17 cellular contexts compared by ENCODE assay signal in genomic region chr10:58647366-58647765, GRCh38.
DNase-seq lines count a peak whose midpoint lies in the region; ATAC-seq and TF ChIP-seq lines count a peak whose summit lies in the region.
"Had no signal": no experiment of that assay in that cellular context is flagged by ENCODE, and none has a peak within 500 bp of the region (broad histone marks: within the 10 kb centered on the region; RNA-seq: fewer than 3 reads in every experiment).

No MANE protein-coding gene starts in this region.

- H3K9ac ChIP-seq in mammary epithelial cell (ENCODE audit: insufficient read depth, low read length), result peak overlapping the region; percentile 20
- peak overlapping the region; percentile 28 for H3K9ac ChIP-seq in adipocyte (ENCODE audit: low read length)

- peaks cover 8% of the 10 kb centered on the region for H3K36me3 Mint-ChIP-seq in MCF 10A (ENCODE audit: insufficient read depth, unreplicated experiment)
- no peaks in the 10 kb centered on the region for H3K36me3 Mint-ChIP-seq in activated T-cell treated with anti-CD3 and anti-CD28 coated beads, Interleukin-2, amount 50 U/mL, for 72 hours (ENCODE audit: insufficient read depth in 2 of 2)
- H3K36me3 Mint-ChIP-seq: CD4-positive, alpha-beta memory T cell had no signal

- ATAC-seq in left lung (peak; percentile 8), sciatic nerve (no peak)
- no peak for ATAC-seq in activated T-cell treated with anti-CD3 and anti-CD28 coated beads, Interleukin-2, amount 50 U/mL, for 72 hours (replicated peaks in 1 of 2)

- H3K27ac ChIP-seq in mammary epithelial cell (ENCODE audit: insufficient read depth, low read depth, low read length), result peak overlapping the region; percentile 61
- no peak overlapping the region for H3K27ac ChIP-seq in left lung
- no peak overlapping the region for H3K27ac ChIP-seq in substantia nigra (ENCODE audit: low read depth, low read length, poor library complexity, severe bottlenecking)
- H3K27ac ChIP-seq: 22Rv1, SJSA1 had no signal

- no peaks in the 10 kb centered on the region for H3K9me3 ChIP-seq in mammary epithelial cell (replicated peaks; ENCODE audit: insufficient read depth, low read length)
- H3K9me3 ChIP-seq in adipocyte (ENCODE audit: control insufficient read depth, low read length), result no peaks in the 10 kb centered on the region
- H3K9me3 ChIP-seq in left lung, result no peaks in the 10 kb centered on the region
- H3K9me3 ChIP-seq: SJSA1 had no signal

- POLR2A ChIA-PET in MCF 10A (lab: Yijun Ruan, JAX), result interaction anchor here (0.5 to 1.8 kb wide), 6 partner anchors 10 to 1349 kb away, joined by 3 to 5 read pairs (median 3); no protein-coding TSS in a partner anchor

- peaks cover 42% of the 10 kb centered on the region for H3K4me1 ChIP-seq in mammary epithelial cell (ENCODE audit: insufficient read depth, low read length)
- peaks cover 85% of the 10 kb centered on the region for H3K4me1 ChIP-seq in adipocyte (ENCODE audit: control insufficient read depth, insufficient read depth, low read length)
- H3K4me1 ChIP-seq in left lung, result peaks cover 0 to 21% of the 10 kb centered on the region in 2 donors

- BruUV-seq in mammary epithelial cell (replicated peaks; lab: Mats Ljungman, UMichigan) (no TSS peak), MCF 10A (replicated peaks; lab: Mats Ljungman, UMichigan) (no TSS peak)

- H3K27ac Mint-ChIP-seq in MCF 10A (ENCODE audit: low read depth, unreplicated experiment), result no peak overlapping the region
- no peak overlapping the region for H3K27ac Mint-ChIP-seq in activated T-cell treated with anti-CD3 and anti-CD28 coated beads, Interleukin-2, amount 50 U/mL, for 72 hours
- H3K27ac Mint-ChIP-seq: CD4-positive, alpha-beta memory T cell; H9 had no signal

- H3K36me3 ChIP-seq in mammary epithelial cell (ENCODE audit: insufficient read depth, low read length) (no peaks in the 10 kb centered on the region), adipocyte (ENCODE audit: control insufficient read depth, insufficient read depth, low read length, severe bottlenecking) (peaks cover 5% of the 10 kb centered on the region), left lung (no peaks in the 10 kb centered on the region)
- H3K36me3 ChIP-seq: SJSA1 had no signal

- H3K4me2 ChIP-seq in mammary epithelial cell (ENCODE audit: insufficient read depth, low read depth, low read length), result peak overlapping the region; percentile 70

- no peak overlapping the region for H2AFZ ChIP-seq in mammary epithelial cell (ENCODE audit: low read depth, low read length)

- CTCF ChIA-PET in mammary epithelial cell (lab: Charles Lee; ENCODE audit: low non-redundant PET), result no interaction called here
- CTCF ChIA-PET in MCF 10A (lab: Yijun Ruan, JAX), result interaction anchor here (0.6 to 1.4 kb wide), 3 partner anchors 14 to 212 kb away, joined by 3 to 7 read pairs (median 6); no protein-coding TSS in a partner anchor

- H3K4me3 ChIP-seq in mammary epithelial cell (replicated peaks in 1 of 3; ENCODE audit: insufficient read depth in 1 of 3, low read depth in 2 of 3, low read length in 3 of 3) (no peak overlapping the region), adipocyte (ENCODE audit: low read length) (no peak overlapping the region), left lung (no peak overlapping the region)
- H3K4me3 ChIP-seq: SJSA1 had no signal

- no peaks in the 10 kb centered on the region for H4K20me1 ChIP-seq in mammary epithelial cell (ENCODE audit: insufficient read depth, low read length)

- TF ChIP-seq CTCF in mammary epithelial cell (conservative IDR thresholded peaks at IDR 0.05 in 1 of 2, IDR thresholded peaks at IDR 0.05 in 1 of 2; ENCODE audit: extremely low read depth in 1 of 2, insufficient read depth in 1 of 2, low read depth in 1 of 2, low read length in 2 of 2), result no peak
- no peak for TF ChIP-seq CTCF in MCF 10A (IDR thresholded peaks at IDR 0.05; ENCODE audit: unreplicated experiment)
- TF ChIP-seq CTCF in left lung (IDR thresholded peaks at IDR 0.05), result no peak

- WGBS in mammary epithelial cell (ENCODE audit: low coverage, missing lambda C conversion rate), result 20% methylated on average over 2 of the region's 2 CpGs

- H3K4me1 Mint-ChIP-seq in MCF 10A (ENCODE audit: insufficient read depth, unreplicated experiment), result peaks cover 55% of the 10 kb centered on the region
- no peaks in the 10 kb centered on the region for H3K4me1 Mint-ChIP-seq in activated T-cell treated with anti-CD3 and anti-CD28 coated beads, Interleukin-2, amount 50 U/mL, for 72 hours (ENCODE audit: low read depth)
- H3K4me1 Mint-ChIP-seq: CD4-positive, alpha-beta memory T cell had no signal

- H3K9me3 Mint-ChIP-seq in MCF 10A (ENCODE audit: unreplicated experiment), result no peaks in the 10 kb centered on the region
- H3K9me3 Mint-ChIP-seq in activated T-cell treated with anti-CD3 and anti-CD28 coated beads, Interleukin-2, amount 50 U/mL, for 72 hours, result no peaks in the 10 kb centered on the region
- H3K9me3 Mint-ChIP-seq: CD4-positive, alpha-beta memory T cell; H9 had no signal

- peaks cover 37% of the 10 kb centered on the region for H3K79me2 ChIP-seq in mammary epithelial cell (ENCODE audit: insufficient read depth, low read length)

- dilution Hi-C loops in mammary epithelial cell (cut with HindIII; ENCODE audit: low sequenced_read_pairs), result no loop called here

- H3K27me3 Mint-ChIP-seq in MCF 10A (ENCODE audit: insufficient read depth, unreplicated experiment), result no peaks in the 10 kb centered on the region
- H3K27me3 Mint-ChIP-seq in activated T-cell treated with anti-CD3 and anti-CD28 coated beads, Interleukin-2, amount 50 U/mL, for 72 hours (ENCODE audit: low read depth), result peaks cover 2% of the 10 kb centered on the region
- H3K27me3 Mint-ChIP-seq: CD4-positive, alpha-beta memory T cell had no signal

- H3K27me3 ChIP-seq in mammary epithelial cell (ENCODE audit: insufficient read depth, low read length) (no peaks in the 10 kb centered on the region), adipocyte (replicated peaks; ENCODE audit: control insufficient read depth, insufficient read depth, low read length) (no peaks in the 10 kb centered on the region), left lung (no peaks in the 10 kb centered on the region)
- H3K27me3 ChIP-seq: SJSA1 had no signal

- no peak for DNase-seq in mammary epithelial cell
- no peak for DNase-seq in MCF 10A (ENCODE audit: unreplicated experiment)
- no peak for DNase-seq in adipocyte (ENCODE audit: low read depth)
- DNase-seq in left lung, result no peak
- DNase-seq in substantia nigra (lab: John Stamatoyannopoulos, UW), result no peak
- DNase-seq in sciatic nerve (ENCODE audit: low spot score), result no peak
- no peak for DNase-seq in activated T-cell treated with anti-CD3 and anti-CD28 coated beads, Interleukin-2, amount 50 U/mL, for 72 hours
- no peak for DNase-seq in SK-N-DZ (ENCODE audit: low spot score)
- DNase-seq: Calu3; CD4-positive, alpha-beta memory T cell; DMS79; H9; NCI-H187 treated with DMSO at 0.1 percent for 48 hours; NCI-H446; NK-92 treated with Interleukin-12 subunit alpha and Interleukin-12 subunit beta, amount 100 ng/mL, for 24 hours had no signal

- in situ Hi-C loops in mammary epithelial cell (cut with MboI; ENCODE audit: low sequenced_read_pairs in 2 of 2), result no loop called here

- intact Hi-C loops in mammary epithelial cell (cut with micrococcal nuclease) (no loop called here), MCF 10A (cut with micrococcal nuclease) (loop anchor here (5.0 kb wide), 1 partner anchor 130 kb away; no protein-coding TSS in a partner anchor), left lung (cut with DNase I) (no loop called here), sciatic nerve (cut with DNase I) (no loop called here)

- no peak overlapping the region for H3K4me3 Mint-ChIP-seq in MCF 10A (ENCODE audit: unreplicated experiment)
- no peak overlapping the region for H3K4me3 Mint-ChIP-seq in activated T-cell treated with anti-CD3 and anti-CD28 coated beads, Interleukin-2, amount 50 U/mL, for 72 hours
- H3K4me3 Mint-ChIP-seq: CD4-positive, alpha-beta memory T cell; H9 had no signal
